21 cellular contexts compared by ENCODE assay signal in the genomic region with DNA sequence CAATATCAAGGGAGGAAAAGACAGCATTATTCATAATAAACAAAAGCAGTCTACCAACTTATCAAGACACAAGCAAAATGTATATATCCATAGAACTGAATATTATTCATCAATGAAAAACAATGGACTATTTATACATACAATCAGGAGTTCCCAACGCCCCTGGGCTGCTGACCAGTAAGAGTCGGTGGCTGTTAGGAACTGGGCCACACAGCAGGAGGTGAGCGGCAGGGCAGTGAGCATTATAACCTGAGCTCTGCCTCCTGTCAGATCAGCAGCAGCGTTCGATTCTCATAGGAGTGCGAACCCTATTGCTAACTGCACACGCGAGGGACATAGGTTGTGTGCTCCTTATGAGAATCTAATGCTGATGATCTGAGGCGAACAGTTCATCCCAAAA.
DNase-seq lines count a peak whose midpoint lies in the region; ATAC-seq, FAIRE-seq and TF ChIP-seq lines count a peak whose summit lies in the region.
"Had no signal": no experiment of that assay in that cellular context is flagged by ENCODE, and none has a peak within 500 bp of the region (broad histone marks: within the 10 kb centered on the region; RNA-seq: fewer than 3 reads in every experiment).

No MANE protein-coding gene starts in this region.

- CTCF ChIA-PET in WTC11 (lab: Charles Lee), result interaction anchor here (1.6 kb wide), 1 partner anchor 14 kb away, joined by 5 read pairs; no protein-coding TSS in a partner anchor

- H3K27ac ChIP-seq in kidney (ENCODE audit: low read depth in 2 of 2, low read length in 2 of 2), result no peak overlapping the region
- H3K27ac ChIP-seq: BLaER1, HL-60 had no signal

- peak overlapping the region; percentile 49; the same call in 1 of the 2 replicates for H3K27ac Mint-ChIP-seq in WTC11
- no peak overlapping the region for H3K27ac Mint-ChIP-seq in activated T-cell treated with anti-CD3 and anti-CD28 coated beads, Interleukin-2, amount 50 U/mL, for 24 hours
- H3K27ac Mint-ChIP-seq: CD4-positive, alpha-beta memory T cell; HFFc6 had no signal

- H3K36me3 ChIP-seq in kidney (ENCODE audit: control insufficient read depth in 1 of 2, insufficient read depth in 2 of 2, low read length in 2 of 2), result no peaks in the 10 kb centered on the region

- no peak overlapping the region for H3K9ac ChIP-seq in kidney (ENCODE audit: low read length in 2 of 2)
- H3K9ac ChIP-seq: BLaER1 had no signal

- no peak for TF ChIP-seq CTCF in WTC11 (IDR thresholded peaks at IDR 0.05)
- TF ChIP-seq CTCF in kidney (IDR thresholded peaks at IDR 0.05; ENCODE audit: borderline replicate concordance, extremely low read depth, insufficient read depth), result no peak

- ATAC-seq in WTC11, result no peak
- ATAC-seq: HCT116 had no signal

- H3K27me3 Mint-ChIP-seq in WTC11 (ENCODE audit: low read depth), result no peaks in the 10 kb centered on the region
- H3K27me3 Mint-ChIP-seq in activated T-cell treated with anti-CD3 and anti-CD28 coated beads, Interleukin-2, amount 50 U/mL, for 24 hours, result no peaks in the 10 kb centered on the region
- H3K27me3 Mint-ChIP-seq: CD4-positive, alpha-beta memory T cell had no signal

- intact Hi-C loops in kidney (cut with DNase I), result no loop called here

- no peak overlapping the region for H3K4me3 ChIP-seq in kidney (ENCODE audit: low read length in 2 of 2)
- H3K4me3 ChIP-seq: BLaER1 had no signal

- no peak overlapping the region for H3K4me3 Mint-ChIP-seq in WTC11
- H3K4me3 Mint-ChIP-seq in activated T-cell treated with anti-CD3 and anti-CD28 coated beads, Interleukin-2, amount 50 U/mL, for 24 hours, result no peak overlapping the region
- H3K4me3 Mint-ChIP-seq: CD14-positive monocyte; CD4-positive, alpha-beta memory T cell; HFFc6 had no signal

- FAIRE-seq in kidney (lab: Jason Lieb, UNC) (no peak), urothelium cell line (lab: Jason Lieb, UNC) (peak; percentile 44)
- FAIRE-seq: G401.6, GM12891, GM19239 had no signal

- H3K36me3 Mint-ChIP-seq in WTC11, result no peaks in the 10 kb centered on the region
- H3K36me3 Mint-ChIP-seq in activated T-cell treated with anti-CD3 and anti-CD28 coated beads, Interleukin-2, amount 50 U/mL, for 24 hours (ENCODE audit: low read depth), result peaks cover 50% of the 10 kb centered on the region

- DNase-seq in ELF-1 (ENCODE audit: low read depth, low spot score), result peak; percentile 13
- DNase-seq in WTC11 (ENCODE audit: low spot score), result peak; percentile 18
- peak; percentile 22 for DNase-seq in kidney
- no peak for DNase-seq in urothelium cell line (ENCODE audit: low spot score)
- no peak for DNase-seq in stimulated activated CD4-positive, alpha-beta T cell treated with anti-CD3 and anti-CD28 coated beads, Interleukin-4, amount 100 ng/mL, for 4 hours
- no peak for DNase-seq in activated T-cell treated with anti-CD3 and anti-CD28 coated beads, Interleukin-2, amount 50 U/mL, for 24 hours
- DNase-seq in cerebellar nuclear complex (lab: John Stamatoyannopoulos, UW), result no peak
- DNase-seq: 8988T; Calu3; CD4-positive, alpha-beta memory T cell; DMS79 treated with DMSO at 0.1 percent for 48 hours; GOT3; H7; HFFc6 had no signal

- H3K4me1 Mint-ChIP-seq in WTC11, result 0 out of 2 replicates have a peak, but pooled peaks cover 3% of the 10 kb centered on the region
- H3K4me1 Mint-ChIP-seq in activated T-cell treated with anti-CD3 and anti-CD28 coated beads, Interleukin-2, amount 50 U/mL, for 24 hours (ENCODE audit: low read depth), result no peaks in the 10 kb centered on the region

- peaks cover 7% of the 10 kb centered on the region for H3K9me3 Mint-ChIP-seq in WTC11
- no peaks in the 10 kb centered on the region for H3K9me3 Mint-ChIP-seq in activated T-cell treated with anti-CD3 and anti-CD28 coated beads, Interleukin-2, amount 50 U/mL, for 24 hours
- H3K9me3 Mint-ChIP-seq: CD4-positive, alpha-beta memory T cell; HFFc6 had no signal

- no peaks in the 10 kb centered on the region for H3K9me3 ChIP-seq in kidney (ENCODE audit: control insufficient read depth in 1 of 2, low read length in 2 of 2)
- H3K9me3 ChIP-seq: BLaER1 had no signal

- H3K4me1 ChIP-seq in kidney (ENCODE audit: control insufficient read depth in 1 of 2, insufficient read depth in 1 of 2, low read depth in 1 of 2, low read length in 2 of 2), result no peaks in the 10 kb centered on the region
- H3K4me1 ChIP-seq: BLaER1 had no signal

- POLR2A ChIA-PET in WTC11 (lab: Charles Lee), result no interaction called here

TF ChIP-seq in WTC11, 78 proteins besides CTCF, POLR2A, EP300 and RAD21 (continues in another document):
- TF ChIP-seq NR1H2 (CRISPR knock-in tag; IDR thresholded peaks at IDR 0.05) (no peak), TP53 (CRISPR knock-in tag; IDR thresholded peaks at IDR 0.05) (no peak), ATF1 (CRISPR knock-in tag; IDR thresholded peaks at IDR 0.05) (no peak), EMX1 (CRISPR knock-in tag; IDR thresholded peaks at IDR 0.05) (no peak), ZNF121 (CRISPR knock-in tag; IDR thresholded peaks at IDR 0.05) (no peak), ZNF396 (CRISPR knock-in tag; IDR thresholded peaks at IDR 0.05; ENCODE audit: borderline replicate concordance) (no peak), CREB1 (CRISPR knock-in tag; IDR thresholded peaks at IDR 0.05) (no peak), TCF7 (CRISPR knock-in tag; IDR thresholded peaks at IDR 0.05; ENCODE audit: low read depth) (no peak), HMGA2 (CRISPR knock-in tag; IDR thresholded peaks at IDR 0.05) (no peak)
- TF ChIP-seq, protein P1, sequence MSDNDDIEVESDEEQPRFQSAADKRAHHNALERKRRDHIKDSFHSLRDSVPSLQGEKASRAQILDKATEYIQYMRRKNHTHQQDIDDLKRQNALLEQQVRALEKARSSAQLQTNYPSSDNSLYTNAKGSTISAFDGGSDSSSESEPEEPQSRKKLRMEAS (CRISPR knock-in tag; IDR thresholded peaks at IDR 0.05), result no peak
- TF ChIP-seq, protein P2, sequence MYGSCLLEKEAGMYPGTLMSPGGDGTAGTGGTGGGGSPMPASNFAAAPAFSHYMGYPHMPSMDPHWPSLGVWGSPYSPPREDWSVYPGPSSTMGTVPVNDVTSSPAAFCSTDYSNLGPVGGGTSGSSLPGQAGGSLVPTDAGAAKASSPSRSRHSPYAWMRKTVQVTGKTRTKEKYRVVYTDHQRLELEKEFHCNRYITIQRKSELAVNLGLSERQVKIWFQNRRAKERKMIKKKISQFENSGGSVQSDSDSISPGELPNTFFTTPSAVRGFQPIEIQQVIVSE (CRISPR knock-in tag; IDR thresholded peaks at IDR 0.05; ENCODE audit: borderline replicate concordance), result no peak
- TF ChIP-seq, protein P3, sequence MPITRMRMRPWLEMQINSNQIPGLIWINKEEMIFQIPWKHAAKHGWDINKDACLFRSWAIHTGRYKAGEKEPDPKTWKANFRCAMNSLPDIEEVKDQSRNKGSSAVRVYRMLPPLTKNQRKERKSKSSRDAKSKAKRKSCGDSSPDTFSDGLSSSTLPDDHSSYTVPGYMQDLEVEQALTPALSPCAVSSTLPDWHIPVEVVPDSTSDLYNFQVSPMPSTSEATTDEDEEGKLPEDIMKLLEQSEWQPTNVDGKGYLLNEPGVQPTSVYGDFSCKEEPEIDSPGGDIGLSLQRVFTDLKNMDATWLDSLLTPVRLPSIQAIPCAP (CRISPR knock-in tag; IDR thresholded peaks at IDR 0.05), result no peak
- TF ChIP-seq, protein P4, sequence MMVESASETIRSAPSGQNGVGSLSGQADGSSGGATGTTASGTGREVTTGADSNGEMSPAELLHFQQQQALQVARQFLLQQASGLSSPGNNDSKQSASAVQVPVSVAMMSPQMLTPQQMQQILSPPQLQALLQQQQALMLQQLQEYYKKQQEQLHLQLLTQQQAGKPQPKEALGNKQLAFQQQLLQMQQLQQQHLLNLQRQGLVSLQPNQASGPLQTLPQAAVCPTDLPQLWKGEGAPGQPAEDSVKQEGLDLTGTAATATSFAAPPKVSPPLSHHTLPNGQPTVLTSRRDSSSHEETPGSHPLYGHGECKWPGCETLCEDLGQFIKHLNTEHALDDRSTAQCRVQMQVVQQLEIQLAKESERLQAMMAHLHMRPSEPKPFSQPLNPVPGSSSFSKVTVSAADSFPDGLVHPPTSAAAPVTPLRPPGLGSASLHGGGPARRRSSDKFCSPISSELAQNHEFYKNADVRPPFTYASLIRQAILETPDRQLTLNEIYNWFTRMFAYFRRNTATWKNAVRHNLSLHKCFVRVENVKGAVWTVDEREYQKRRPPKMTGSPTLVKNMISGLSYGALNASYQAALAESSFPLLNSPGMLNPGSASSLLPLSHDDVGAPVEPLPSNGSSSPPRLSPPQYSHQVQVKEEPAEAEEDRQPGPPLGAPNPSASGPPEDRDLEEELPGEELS (CRISPR knock-in tag; IDR thresholded peaks at IDR 0.05), result no peak
- TF ChIP-seq, protein P5, sequence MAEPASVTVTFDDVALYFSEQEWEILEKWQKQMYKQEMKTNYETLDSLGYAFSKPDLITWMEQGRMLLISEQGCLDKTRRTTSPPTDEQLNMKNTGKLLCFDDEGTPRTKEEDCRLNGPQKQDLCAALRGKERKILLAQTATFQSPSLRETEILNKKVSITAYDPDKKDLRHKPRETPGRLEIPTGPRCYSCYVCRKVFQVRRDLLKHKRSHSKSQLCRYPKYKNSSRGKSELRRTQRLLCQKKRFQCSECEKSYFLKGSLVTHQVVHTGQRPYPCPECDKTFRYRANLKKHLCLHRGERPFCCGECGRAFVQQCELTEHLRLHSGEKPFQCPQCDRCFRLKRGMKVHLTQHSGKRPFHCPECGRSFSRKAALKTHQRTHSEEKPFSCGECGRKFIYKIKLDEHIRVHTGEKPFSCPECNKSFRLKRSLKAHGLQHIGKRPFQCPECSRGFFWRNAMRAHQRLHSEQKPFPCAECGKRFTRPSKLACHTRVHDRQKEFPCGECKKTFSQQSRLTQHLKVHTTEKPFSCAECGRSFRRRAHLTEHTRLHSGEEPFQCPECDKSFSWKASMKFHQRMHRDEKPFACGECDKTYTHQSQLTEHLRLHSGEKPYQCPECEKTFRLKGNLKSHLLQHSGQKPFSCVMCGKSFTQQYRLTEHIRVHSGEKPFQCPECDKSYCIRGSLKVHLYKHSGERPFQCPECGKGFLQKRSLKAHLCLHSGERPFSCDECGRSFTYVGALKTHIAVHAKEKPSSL (CRISPR knock-in tag; conservative IDR thresholded peaks at IDR 0.05), result no peak

Comparison
In these comparisons a context has a peak if more than half of its experiments do, and no peak if none do; other contexts are left out.
1. DNase-seq: peak in ELF-1 (single experiment), WTC11 (single experiment) and kidney (single experiment); none in urothelium cell line (single experiment), stimulated activated CD4-positive, alpha-beta T cell treated with anti-CD3 and anti-CD28 coated beads, Interleukin-4, amount 100 ng/mL, for 4 hours (0 of 2), activated T-cell treated with anti-CD3 and anti-CD28 coated beads, Interleukin-2, amount 50 U/mL, for 24 hours (single experiment) and cerebellar nuclear complex (0 of 2).